ENCODE assay signal across 12 cellular contexts in the genomic region with DNA sequence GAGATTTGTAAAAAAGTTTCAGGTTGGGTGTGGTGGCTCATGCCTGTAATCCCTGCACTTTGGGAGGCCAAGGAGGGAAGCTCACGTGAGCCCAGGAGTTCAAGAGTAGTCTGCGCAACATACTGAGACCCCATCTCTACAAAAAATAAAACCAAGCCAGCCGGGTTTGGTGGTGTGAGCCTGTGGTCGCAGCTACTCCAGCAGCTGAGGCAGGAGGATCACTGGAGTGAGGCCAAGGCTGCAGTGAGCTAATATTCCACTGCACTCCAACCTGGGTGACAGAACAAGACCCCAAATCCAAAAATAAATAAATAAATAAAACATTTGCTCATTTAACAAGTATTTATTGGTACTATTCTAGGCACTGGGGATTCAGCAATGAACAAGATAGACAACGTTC. TPM values are rescaled to one million over a fixed set of nuclear protein-coding genes. Genes with fewer than 3 reads are reported as not detected.
A peak's percentile ranks its signal among the peaks of the same experiment; 100 is the strongest.
DNase-seq lines count a peak whose midpoint lies in the region; ATAC-seq and TF ChIP-seq lines count a peak whose summit lies in the region.
"Had no signal": no experiment of that assay in that cellular context is flagged by ENCODE, and none has a peak within 500 bp of the region (broad histone marks: within the 10 kb centered on the region; RNA-seq: fewer than 3 reads in every experiment).

No MANE protein-coding gene starts in this region.

- no peaks in the 10 kb centered on the region for H4K20me1 ChIP-seq in OCI-LY1 (ENCODE audit: insufficient read depth, low read length)

- TF ChIP-seq CTCF in OCI-LY1 (IDR thresholded peaks at IDR 0.05; ENCODE audit: low read length) = no peak
- no peak for TF ChIP-seq CTCF in progenitor cell of endocrine pancreas (IDR thresholded peaks at IDR 0.05; ENCODE audit: unreplicated experiment)

- H3K9me3 ChIP-seq in OCI-LY1 (ENCODE audit: low read length) = no peaks in the 10 kb centered on the region
- H3K9me3 ChIP-seq: upper lobe of right lung had no signal

- H3K9me3 Mint-ChIP-seq in T-helper 1 cell treated with Interleukin-12 subunit alpha and Interleukin-12 subunit beta and Interleukin-4 antibody, amounts not matched to agents 30 μg/mL and 1 μg/mL, for 36 hours = no peaks in the 10 kb centered on the region
- H3K9me3 Mint-ChIP-seq in effector memory CD8-positive, alpha-beta T cell = no peaks in the 10 kb centered on the region
- H3K9me3 Mint-ChIP-seq in progenitor cell of endocrine pancreas (ENCODE audit: low read depth) = no peaks in the 10 kb centered on the region

- H3K4me1 ChIP-seq in OCI-LY1 (ENCODE audit: insufficient read depth, low read length, severe bottlenecking) = peaks cover 50% of the 10 kb centered on the region

- no peak for DNase-seq in T-helper 1 cell
- no peak for DNase-seq in effector memory CD8-positive, alpha-beta T cell
- no peak for DNase-seq in progenitor cell of endocrine pancreas (ENCODE audit: low spot score, unreplicated experiment)
- no peak for DNase-seq in NOMO-1 treated with dmso at 0.1 percent for 144 hours (lab: John Stamatoyannopoulos, UW; ENCODE audit: unreplicated experiment)
- DNase-seq in effector CD4-positive, alpha-beta T cell = no peak
- DNase-seq: foreskin melanocyte; NCI-H524; stimulated activated CD4-positive, alpha-beta T cell treated with anti-CD3 and anti-CD28 coated beads, Interleukin-4, amount 100 ng/mL, for 1 hour; upper lobe of right lung had no signal

- peaks cover 33% of the 10 kb centered on the region for H3K36me3 Mint-ChIP-seq in T-helper 1 cell treated with Interleukin-12 subunit alpha and Interleukin-12 subunit beta and Interleukin-4 antibody, amounts not matched to agents 30 μg/mL and 1 μg/mL, for 36 hours (ENCODE audit: low read depth)
- H3K36me3 Mint-ChIP-seq in effector memory CD8-positive, alpha-beta T cell (ENCODE audit: insufficient read depth) = peaks cover 65% of the 10 kb centered on the region
- H3K36me3 Mint-ChIP-seq in progenitor cell of endocrine pancreas (ENCODE audit: insufficient read depth) = peaks cover 7% of the 10 kb centered on the region

- no peaks in the 10 kb centered on the region for H3K27me3 Mint-ChIP-seq in T-helper 1 cell treated with Interleukin-12 subunit alpha and Interleukin-12 subunit beta and Interleukin-4 antibody, amounts not matched to agents 30 μg/mL and 1 μg/mL, for 36 hours (ENCODE audit: low read depth)
- H3K27me3 Mint-ChIP-seq in effector memory CD8-positive, alpha-beta T cell = no peaks in the 10 kb centered on the region
- no peaks in the 10 kb centered on the region for H3K27me3 Mint-ChIP-seq in progenitor cell of endocrine pancreas

- peak overlapping the region; percentile 60 for H3K27ac Mint-ChIP-seq in T-helper 1 cell treated with Interleukin-12 subunit alpha and Interleukin-12 subunit beta and Interleukin-4 antibody, amounts not matched to agents 30 μg/mL and 1 μg/mL, for 36 hours
- H3K27ac Mint-ChIP-seq in effector memory CD8-positive, alpha-beta T cell = peak overlapping the region; percentile 69 to 96
- H3K27ac Mint-ChIP-seq in progenitor cell of endocrine pancreas = peak overlapping the region; percentile 87

- H3K79me2 ChIP-seq in OCI-LY1 (ENCODE audit: insufficient read depth, low read length) = peaks cover 37% of the 10 kb centered on the region

- H3K9ac ChIP-seq in OCI-LY1 (ENCODE audit: low read length) = peak overlapping the region; percentile 79; the same call in 1 of the 2 replicates

- H3K27ac ChIP-seq in OCI-LY1 (ENCODE audit: low read depth, low read length, poor library complexity, severe bottlenecking) = peak overlapping the region; percentile 74

- H3K4me3 Mint-ChIP-seq in T-helper 1 cell treated with Interleukin-12 subunit alpha and Interleukin-12 subunit beta and Interleukin-4 antibody, amounts not matched to agents 30 μg/mL and 1 μg/mL, for 36 hours = peak overlapping the region; percentile 100
- H3K4me3 Mint-ChIP-seq in effector memory CD8-positive, alpha-beta T cell = peak overlapping the region; percentile 93 to 98
- peak overlapping the region; percentile 98 for H3K4me3 Mint-ChIP-seq in progenitor cell of endocrine pancreas (ENCODE audit: low read depth)

- H3K9me2 ChIP-seq in OCI-LY1 (ENCODE audit: low read depth, low read length) = no peaks in the 10 kb centered on the region

- no peak for ATAC-seq in effector memory CD8-positive, alpha-beta T cell (replicated peaks)
- no peak for ATAC-seq in GM19452 (IDR thresholded peaks at IDR 0.05; ENCODE audit: unreplicated experiment)
- ATAC-seq: upper lobe of right lung had no signal

- H3K36me3 ChIP-seq in OCI-LY1 (ENCODE audit: insufficient read depth, low read length) = peaks cover 37% of the 10 kb centered on the region; the same call in 1 of the 2 replicates

- 0 out of 2 replicates have a peak, but pooled peaks cover 4% of the 10 kb centered on the region for H3F3A ChIP-seq in OCI-LY1 (ENCODE audit: insufficient read depth, low read length)

- peak overlapping the region; percentile 82 for H3K4me3 ChIP-seq in OCI-LY1 (ENCODE audit: low read depth, low read length, poor library complexity, severe bottlenecking)

- H3K4me2 ChIP-seq in OCI-LY1 (ENCODE audit: low read length) = peak overlapping the region; percentile 98

- H3K27me3 ChIP-seq in OCI-LY1 (ENCODE audit: insufficient read depth, low read length) = no peaks in the 10 kb centered on the region
- H3K27me3 ChIP-seq: upper lobe of right lung had no signal

- peaks cover 43% of the 10 kb centered on the region for H3K4me1 Mint-ChIP-seq in T-helper 1 cell treated with Interleukin-12 subunit alpha and Interleukin-12 subunit beta and Interleukin-4 antibody, amounts not matched to agents 30 μg/mL and 1 μg/mL, for 36 hours (ENCODE audit: low read depth)
- peaks cover 40 to 49% of the 10 kb centered on the region in 2 donors for H3K4me1 Mint-ChIP-seq in effector memory CD8-positive, alpha-beta T cell (ENCODE audit: low read depth in 2 of 2)
- H3K4me1 Mint-ChIP-seq in progenitor cell of endocrine pancreas (ENCODE audit: low read depth) = peaks cover 28% of the 10 kb centered on the region

- no peak overlapping the region for H2AFZ ChIP-seq in OCI-LY1 (ENCODE audit: low read length)

RNA-seq across cellular contexts. Expression of a gene that starts 1.5 kb away (rescaled TPM):
- total RNA-seq in progenitor cell of endocrine pancreas = 36.0 and 38.8 TPM in 2 replicates

RNA-seq across cellular contexts. Expression of a gene that starts 5.1 kb away (rescaled TPM):
- 122 and 144 TPM in 2 replicates for total RNA-seq in progenitor cell of endocrine pancreas

RNA-seq across cellular contexts. Expression of a gene that starts 31.1 kb away (rescaled TPM):
- 36.3 and 40.0 TPM in 2 replicates for total RNA-seq in progenitor cell of endocrine pancreas

RNA-seq across cellular contexts. Expression of a gene that starts 36.1 kb away (rescaled TPM):
- total RNA-seq in progenitor cell of endocrine pancreas = 93.0 and 96.5 TPM in 2 replicates
